In genomic region chr4:162791321-162791720, GRCh38 we compare ENCODE assay signal across 29 cellular contexts.
"Had no signal": no experiment of that assay in that cellular context is flagged by ENCODE, and none has a peak within 500 bp of the region (broad histone marks: within the 10 kb centered on the region; RNA-seq: fewer than 3 reads in every experiment).

No MANE protein-coding gene starts in this region.

- H3K4me1 Mint-ChIP-seq: activated CD4-positive, alpha-beta T cell treated with anti-CD3 and anti-CD28 coated beads, Interleukin-2, amount 10 ng/mL, durations not matched to agents 24 days and 14 days; activated naive CD4-positive, alpha-beta T cell treated with anti-CD3 and anti-CD28 coated beads, Interleukin-2, amount 10 ng/mL, durations not matched to agents 7 days and 5 days; activated naive CD8-positive, alpha-beta T cell treated with anti-CD3 and anti-CD28 coated beads, Interleukin-2, amount 10 ng/mL, durations not matched to agents 7 days and 5 days; immature natural killer cell; nephron had no signal

- H3K27me3 Mint-ChIP-seq: activated CD4-positive, alpha-beta memory T cell treated with anti-CD3 and anti-CD28 coated beads for 36 hours; activated CD4-positive, alpha-beta T cell treated with anti-CD3 and anti-CD28 coated beads, Interleukin-2, amount 10 ng/mL, durations not matched to agents 24 days and 14 days; activated naive CD4-positive, alpha-beta T cell treated with anti-CD3 and anti-CD28 coated beads, Interleukin-2, amount 10 ng/mL, durations not matched to agents 7 days and 5 days; activated naive CD8-positive, alpha-beta T cell treated with anti-CD3 and anti-CD28 coated beads, Interleukin-2, amount 10 ng/mL, durations not matched to agents 7 days and 5 days; activated T-cell treated with anti-CD3 and anti-CD28 coated beads, Interleukin-2, amount 50 U/mL, for 24 hours; progenitor cell of endocrine pancreas had no signal

- H3K4me3 Mint-ChIP-seq: activated CD4-positive, alpha-beta memory T cell treated with anti-CD3 and anti-CD28 coated beads for 36 hours; activated CD4-positive, alpha-beta T cell treated with anti-CD3 and anti-CD28 coated beads, Interleukin-2, amount 10 ng/mL, durations not matched to agents 24 days and 14 days; activated naive CD4-positive, alpha-beta T cell treated with anti-CD3 and anti-CD28 coated beads, Interleukin-2, amount 10 ng/mL, durations not matched to agents 7 days and 5 days; activated naive CD8-positive, alpha-beta T cell treated with anti-CD3 and anti-CD28 coated beads, Interleukin-2, amount 10 ng/mL, durations not matched to agents 7 days and 5 days; activated T-cell treated with anti-CD3 and anti-CD28 coated beads, Interleukin-2, amount 50 U/mL, for 24 hours; immature natural killer cell; nephron had no signal

- H3K9me3 Mint-ChIP-seq: activated CD4-positive, alpha-beta memory T cell treated with anti-CD3 and anti-CD28 coated beads for 36 hours; activated CD4-positive, alpha-beta T cell treated with anti-CD3 and anti-CD28 coated beads, Interleukin-2, amount 10 ng/mL, durations not matched to agents 24 days and 14 days; activated naive CD4-positive, alpha-beta T cell treated with anti-CD3 and anti-CD28 coated beads, Interleukin-2, amount 10 ng/mL, durations not matched to agents 7 days and 5 days; activated naive CD8-positive, alpha-beta T cell treated with anti-CD3 and anti-CD28 coated beads, Interleukin-2, amount 10 ng/mL, durations not matched to agents 7 days and 5 days; activated T-cell treated with anti-CD3 and anti-CD28 coated beads, Interleukin-2, amount 50 U/mL, for 24 hours; nephron had no signal

- DNase-seq: activated CD4-positive, alpha-beta memory T cell treated with anti-CD3 and anti-CD28 coated beads for 36 hours; activated CD4-positive, alpha-beta T cell treated with anti-CD3 and anti-CD28 coated beads, Interleukin-2, amount 10 ng/mL, durations not matched to agents 24 days and 14 days; activated CD4-positive, CD25-positive, alpha-beta regulatory T cell treated with anti-CD3 and anti-CD28 coated beads, Interleukin-2, amount 50 U/mL, for 72 hours; activated CD8-positive, alpha-beta memory T cell treated with anti-CD3 and anti-CD28 coated beads, Interleukin-2, amount 50 U/mL, for 48 hours; activated gamma-delta T cell; activated naive CD4-positive, alpha-beta T cell treated with anti-CD3 and anti-CD28 coated beads, Interleukin-2, amount 10 ng/mL, durations not matched to agents 7 days and 5 days; activated naive CD8-positive, alpha-beta T cell treated with anti-CD3 and anti-CD28 coated beads, Interleukin-2, amount 10 ng/mL, durations not matched to agents 7 days and 5 days; activated T-cell treated with anti-CD3 and anti-CD28 coated beads, Interleukin-2, amount 50 U/mL, for 24 hours; amniotic stem cell; dorsolateral prefrontal cortex; effector memory CD4-positive, alpha-beta T cell; foreskin fibroblast; heart left ventricle; hypothalamus; immature natural killer cell; kidney; left colon; mammary epithelial cell; ovary; stimulated activated CD4-positive, alpha-beta T cell treated with anti-CD3 and anti-CD28 coated beads, Interleukin-15, amount 100 ng/mL, for 24 hours; stimulated activated naive CD4-positive, alpha-beta T cell; tibial artery; upper lobe of right lung had no signal

- FAIRE-seq: kidney, TTC549 had no signal

- H3K27me3 ChIP-seq: dorsolateral prefrontal cortex, heart left ventricle, ovary, right atrium auricular region, suprapubic skin, tibial artery, upper lobe of right lung had no signal

- ATAC-seq: heart left ventricle, left colon, upper lobe of right lung had no signal

- H3K27ac Mint-ChIP-seq: activated CD4-positive, alpha-beta memory T cell treated with anti-CD3 and anti-CD28 coated beads for 36 hours; activated CD4-positive, alpha-beta T cell treated with anti-CD3 and anti-CD28 coated beads, Interleukin-2, amount 10 ng/mL, durations not matched to agents 24 days and 14 days; activated naive CD4-positive, alpha-beta T cell treated with anti-CD3 and anti-CD28 coated beads, Interleukin-2, amount 10 ng/mL, durations not matched to agents 7 days and 5 days; activated naive CD8-positive, alpha-beta T cell treated with anti-CD3 and anti-CD28 coated beads, Interleukin-2, amount 10 ng/mL, durations not matched to agents 7 days and 5 days; activated T-cell treated with anti-CD3 and anti-CD28 coated beads, Interleukin-2, amount 50 U/mL, for 24 hours; immature natural killer cell; nephron; progenitor cell of endocrine pancreas had no signal

- H3K4me1 ChIP-seq: heart left ventricle, right atrium auricular region, suprapubic skin, tibial artery, upper lobe of right lung had no signal

- H3K9me3 ChIP-seq: heart left ventricle, ovary, right atrium auricular region, suprapubic skin, tibial artery, upper lobe of right lung had no signal

- H3K4me3 ChIP-seq: coronary artery, dorsolateral prefrontal cortex, heart left ventricle, ovary, right atrium auricular region, suprapubic skin, tibial artery, upper lobe of right lung had no signal

- H3K36me3 ChIP-seq: heart left ventricle, ovary, right atrium auricular region, suprapubic skin, tibial artery, upper lobe of right lung had no signal

- H3K27ac ChIP-seq: coronary artery, dorsolateral prefrontal cortex, heart left ventricle, ovary, right atrium auricular region, suprapubic skin, tibial artery, upper lobe of right lung had no signal

- H3K36me3 Mint-ChIP-seq: activated CD4-positive, alpha-beta memory T cell treated with anti-CD3 and anti-CD28 coated beads for 36 hours; activated naive CD4-positive, alpha-beta T cell treated with anti-CD3 and anti-CD28 coated beads, Interleukin-2, amount 10 ng/mL, durations not matched to agents 7 days and 5 days; activated naive CD8-positive, alpha-beta T cell treated with anti-CD3 and anti-CD28 coated beads, Interleukin-2, amount 10 ng/mL, durations not matched to agents 7 days and 5 days; immature natural killer cell had no signal
